8 cellular contexts compared by ENCODE assay signal in genomic region chr15:77419836-77420609, GRCh38. TPM values are rescaled to one million over a fixed set of nuclear protein-coding genes. Genes with fewer than 3 reads are reported as not detected.
DNase-seq lines count a peak whose midpoint lies in the region; ATAC-seq and TF ChIP-seq lines count a peak whose summit lies in the region.

PEAK1 (minus strand) TSS chr15:77420104; CDS start chr15:77181926, 238,178 bp downstream.

- H3K9me3 ChIP-seq in ectodermal cell (ENCODE audit: control insufficient read depth, low read length) (no peaks in the 10 kb centered on the region), lung (ENCODE audit: control insufficient read depth in 2 of 2, insufficient read depth in 1 of 2, low read length in 1 of 2) (no peaks in the 10 kb centered on the region)

- H3K4me1 ChIP-seq in ectodermal cell (ENCODE audit: control insufficient read depth, insufficient read depth, low read length) (peaks cover 14% of the 10 kb centered on the region), lung (ENCODE audit: control insufficient read depth in 2 of 2, insufficient read depth in 2 of 2, low read length in 2 of 2) (peaks cover 4 to 24% of the 10 kb centered on the region in 2 donors)

- peak within 1 kb of the TSS; percentile 95 for H3K4me3 ChIP-seq in ectodermal cell (ENCODE audit: insufficient read depth, low read depth, low read length)
- peak within 1 kb of the TSS; percentile 90 for H3K4me3 ChIP-seq in lung

- 0% methylated on average over 92 of the region's 92 CpGs for WGBS in ectodermal cell, 2 experiments
- WGBS in lung, 2 donors = 0 to 1% methylated on average over 56 to 92 of the region's 92 CpGs

- ATAC-seq in GM19468 (IDR thresholded peaks at IDR 0.05; ENCODE audit: extremely low read depth, unreplicated experiment) (peak; percentile 84), lung (ENCODE audit: insufficient read depth, low FRiP score) (peak; percentile 98)

- peak within 1 kb of the TSS; percentile 64 for H3K27ac ChIP-seq in ectodermal cell (ENCODE audit: insufficient read depth, low read depth, low read length, poor library complexity, severe bottlenecking)
- H3K27ac ChIP-seq in lung (ENCODE audit: low read depth in 1 of 2, low read length in 1 of 2) = peak within 1 kb of the TSS; percentile 98

- DNase-seq in CMK (ENCODE audit: low read depth) (peak; percentile 96), HS-5 (ENCODE audit: low read depth) (peak; percentile 93), NK-92 (lab: John Stamatoyannopoulos, UW; ENCODE audit: unreplicated experiment) (peak; percentile 99), lung (ENCODE audit: low spot score) (peak; percentile 99)
- DNase-seq in activated CD8-positive, alpha-beta memory T cell treated with anti-CD3 and anti-CD28 coated beads for 1 hour (ENCODE audit: extremely low read depth in 1 of 2, low read depth in 1 of 2) = peak; percentile 99
- peak; percentile 98 to 100 (median 99) for DNase-seq in stimulated activated CD4-positive, alpha-beta T cell treated with anti-CD3 and anti-CD28 coated beads, TNF-alpha, amount 100 ng/mL, for 24 hours (ENCODE audit: low read depth in 3 of 3)

- TF ChIP-seq CTCF in lung (IDR thresholded peaks at IDR 0.05; ENCODE audit: control extremely low read depth, extremely low read depth) = no peak

- H3K27me3 ChIP-seq in ectodermal cell (ENCODE audit: control insufficient read depth, insufficient read depth, low read length, poor library complexity, severe bottlenecking) = no peaks in the 10 kb centered on the region
- H3K27me3 ChIP-seq in lung (ENCODE audit: control insufficient read depth, insufficient read depth) = no peaks in the 10 kb centered on the region

- no peaks in the 10 kb centered on the region for H3K36me3 ChIP-seq in ectodermal cell (ENCODE audit: control insufficient read depth, insufficient read depth, low read length)
- no peaks in the 10 kb centered on the region for H3K36me3 ChIP-seq in lung (ENCODE audit: control insufficient read depth in 2 of 2, insufficient read depth in 2 of 2, low read length in 2 of 2)

RNA-seq across cellular contexts. Expression of gene PEAK1, which starts in this region (rescaled TPM):
- 21.7 TPM for polyA plus RNA-seq in ectodermal cell (2013, experiment 1 of 4)
- 21.6 TPM for polyA plus RNA-seq in ectodermal cell (2013, experiment 2 of 4)
- polyA plus RNA-seq in ectodermal cell (2013, experiment 3 of 4) = 15.5 TPM
- 18.1 TPM for polyA plus RNA-seq in ectodermal cell (2013, experiment 4 of 4)
- total RNA-seq in lung = 100 to 1,000 TPM in 1 of 2 donors, 10 to 100 TPM in 1; 71.6 to 147 TPM
- polyA plus RNA-seq in lung = 1 to 10 TPM; 8.6 to 8.8 TPM

Comparison
In these comparisons a context has a peak if more than half of its experiments do, and no peak if none do; other contexts are left out.
1. Peak in every context shown above with its lines: DNase-seq, ATAC-seq, H3K4me3 ChIP-seq and H3K27ac ChIP-seq.